ENCODE assay signal across 16 cellular contexts in the genomic region with DNA sequence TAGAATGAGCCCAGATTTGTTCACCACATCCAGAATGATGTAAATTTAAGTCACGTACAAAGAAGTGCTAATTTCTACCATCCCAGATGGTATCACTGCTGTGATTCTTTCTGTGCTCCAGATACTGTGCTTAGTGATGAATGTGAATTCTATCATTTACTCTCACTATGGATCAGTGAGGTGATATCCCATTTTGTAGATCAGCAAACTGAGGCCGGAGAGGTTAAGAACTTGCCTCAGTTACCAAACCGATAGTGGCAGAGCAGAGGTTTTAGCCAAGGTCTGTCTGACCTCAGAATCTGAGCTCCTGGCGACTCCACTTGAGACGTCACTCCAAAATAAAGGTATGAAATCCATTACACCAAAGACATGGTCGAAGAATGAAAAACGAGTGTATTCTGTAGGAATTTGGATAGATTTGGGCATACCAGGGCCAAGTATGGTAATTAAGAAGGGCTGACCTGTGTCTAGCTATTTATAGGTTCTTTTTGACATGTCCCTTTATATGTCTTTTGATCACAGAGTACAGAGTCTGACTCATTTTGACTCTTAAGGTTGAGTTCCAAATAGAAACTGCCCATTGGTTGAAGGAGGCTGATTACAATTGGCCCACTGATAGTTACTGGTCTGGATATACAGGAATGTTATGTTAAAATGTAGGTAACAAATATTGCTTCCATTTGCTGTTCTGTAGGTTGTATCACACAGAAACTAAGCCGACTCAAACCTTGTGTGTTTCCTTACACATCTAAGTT. TPM values are rescaled to one million over a fixed set of nuclear protein-coding genes. Genes with fewer than 3 reads are reported as not detected.
DNase-seq lines count a peak whose midpoint lies in the region; FAIRE-seq and TF ChIP-seq lines count a peak whose summit lies in the region.
"Had no signal": no experiment of that assay in that cellular context is flagged by ENCODE, and none has a peak within 500 bp of the region (broad histone marks: within the 10 kb centered on the region; RNA-seq: fewer than 3 reads in every experiment).

No MANE protein-coding gene starts in this region.

- no peak for TF ChIP-seq POLR2A in GM12891 (IDR thresholded peaks at IDR 0.05; ENCODE audit: low read depth, low read length)
- TF ChIP-seq POLR2A in H1 (IDR thresholded peaks at IDR 0.05; ENCODE audit: control extremely low read depth in 1 of 2, low read depth in 2 of 2, low read length in 2 of 2), result no peak

- no peak for TF ChIP-seq CTCF in H1 (IDR thresholded peaks at IDR 0.05; ENCODE audit: control extremely low read depth in 1 of 3, insufficient read depth in 1 of 3, low read depth in 1 of 3, low read length in 3 of 3)
- no peak for TF ChIP-seq CTCF in neural crest cell (conservative IDR thresholded peaks at IDR 0.05)

- 90% methylated on average over 8 of the region's 8 CpGs; no CpG with 5 or more reads in 1 of the 2 experiments for WGBS in H1 (ENCODE audit: extremely low coverage in 1 of 2, insufficient coverage in 1 of 2, insufficient read length in 1 of 2, insufficient replicate concordance in 2 of 2, low coverage in 1 of 2, low lambda C conversion rate in 2 of 2, missing lambda C conversion rate in 1 of 2), 2 experiments
- 90 to 93% (median 93%) methylated on average over 8 of the region's 8 CpGs for WGBS in small intestine, 3 donors

- POLR2A ChIA-PET in H1 (lab: Charles Lee; ENCODE audit: partially characterized antibody), result no interaction called here

- H3K9me3 ChIP-seq in BLaER1 (peaks cover 16% of the 10 kb centered on the region), H1 (ENCODE audit: insufficient read depth in 2 of 2, low read depth in 1 of 2, low read length in 1 of 2) (no peaks in the 10 kb centered on the region), small intestine (ENCODE audit: control insufficient read depth, low read depth) (no peaks in the 10 kb centered on the region)
- H3K9me3 ChIP-seq: Peyer's patch had no signal

- no peaks in the 10 kb centered on the region for H3K27me3 Mint-ChIP-seq in neural crest cell (ENCODE audit: low read depth)
- no peaks in the 10 kb centered on the region for H3K27me3 Mint-ChIP-seq in activated T-helper 1 cell treated with anti-CD3 and anti-CD28 coated beads, Interleukin-12 subunit alpha, Interleukin-12 subunit beta, Interleukin-2, Interleukin-4 antibody, amounts not matched to agents 30 ng/mL and 10 ng/mL and 1 ng/mL, durations not matched to agents 14 hours and 24 hours and 36 hours (ENCODE audit: insufficient read depth)

- H3K4me2 ChIP-seq in BLaER1 (0 out of 2 replicates have a peak overlapping the region, but pooled peaks have one; percentile 61), H1 (ENCODE audit: insufficient read depth in 1 of 2, low read depth in 2 of 2, low read length in 2 of 2) (no peak overlapping the region)

- CTCF ChIA-PET in H1 (lab: Charles Lee; ENCODE audit: partially characterized antibody), result interaction anchor here (1.0 to 1.6 kb wide), 6 partner anchors 9 to 77 kb away, joined by 3 to 5 read pairs (median 4); a partner anchor contains a TSS

- H3K79me1 ChIP-seq in H1 (ENCODE audit: low read depth, low read length), result no peaks in the 10 kb centered on the region; the same call in 1 of the 2 replicates

- H2AK5ac ChIP-seq in H1 (ENCODE audit: low read depth, low read length), result no peak overlapping the region

- H2BK120ac ChIP-seq in H1 (replicated peaks; ENCODE audit: low read depth, low read length), result no peak overlapping the region

- H3K79me2 ChIP-seq in H1 (ENCODE audit: control insufficient read depth in 1 of 2, insufficient read depth in 2 of 2, low read length in 2 of 2), result peaks cover 0 to 57% of the 10 kb centered on the region in 2 experiments; a peak in 2 of 4 replicates

- peak; percentile 69 for FAIRE-seq in GM12891 (lab: Jason Lieb, UNC)
- no peak for FAIRE-seq in H1 (lab: Jason Lieb, UNC)
- FAIRE-seq in small intestine (lab: Jason Lieb, UNC), result no peak

- H4K5ac ChIP-seq in H1 (ENCODE audit: insufficient read length, low read depth, low read length), result no peak overlapping the region

- H2AFZ ChIP-seq in H1 (ENCODE audit: low read length), result no peak overlapping the region

- no peak overlapping the region for H3K4ac ChIP-seq in H1 (replicated peaks; ENCODE audit: insufficient read length, low read depth, low read length)

- H2BK5ac ChIP-seq in H1 (ENCODE audit: low read depth, low read length), result no peak overlapping the region

- H3K14ac ChIP-seq in H1 (ENCODE audit: insufficient read length), result no peak overlapping the region

- H3K27ac ChIP-seq in BLaER1 (no peak overlapping the region), H1 (ENCODE audit: low read depth, low read length) (no peak overlapping the region), small intestine (ENCODE audit: low read depth in 1 of 2, low read length in 1 of 2) (no peak overlapping the region)
- H3K27ac ChIP-seq: Peyer's patch had no signal

- DNase-seq in GM12891 (ENCODE audit: insufficient read length, low spot score), result no peak
- no peak for DNase-seq in H1 (ENCODE audit: low read depth in 1 of 2, low spot score in 2 of 2)
- no peak for DNase-seq in neural crest cell (ENCODE audit: low read depth, low spot score)
- DNase-seq in activated T-helper 1 cell treated with anti-CD3 and anti-CD28 coated beads, Interleukin-12 subunit alpha, Interleukin-12 subunit beta, Interleukin-2, Interleukin-4 antibody, amounts not matched to agents 30 ng/mL and 10 ng/mL and 1 ng/mL, durations not matched to agents 14 hours and 24 hours and 36 hours (ENCODE audit: low spot score), result no peak
- DNase-seq in stimulated activated CD8-positive, alpha-beta memory T cell treated with anti-CD3 and anti-CD28 coated beads, Interleukin-4, amount 100 ng/mL, for 48 hours, result no peak
- DNase-seq in small intestine, result no peak
- DNase-seq: C1 segment of cervical spinal cord, H7, MM.1S, NCI-H1105, NCI-H187, NCI-H446 treated with DMSO at 0.1 percent for 48 hours, NCI-H82, Peyer's patch, SHP77 treated with DMSO at 0.1 percent for 48 hours had no signal

- H3K23me2 ChIP-seq in H1 (ENCODE audit: low read depth, low read length), result no peaks in the 10 kb centered on the region

- H2BK12ac ChIP-seq in H1 (ENCODE audit: low read depth, low read length), result no peak overlapping the region

- H4K20me1 ChIP-seq in BLaER1 (no peaks in the 10 kb centered on the region), H1 (replicated peaks in 1 of 2; ENCODE audit: control insufficient read depth in 1 of 2, insufficient read depth in 2 of 2, low read length in 2 of 2) (peaks cover 0 to 2% of the 10 kb centered on the region in 2 experiments)

- no peaks in the 10 kb centered on the region for H3K9me3 Mint-ChIP-seq in neural crest cell
- no peaks in the 10 kb centered on the region for H3K9me3 Mint-ChIP-seq in activated T-helper 1 cell treated with anti-CD3 and anti-CD28 coated beads, Interleukin-12 subunit alpha, Interleukin-12 subunit beta, Interleukin-2, Interleukin-4 antibody, amounts not matched to agents 30 ng/mL and 10 ng/mL and 1 ng/mL, durations not matched to agents 14 hours and 24 hours and 36 hours

- no peak overlapping the region for H3K4me3 Mint-ChIP-seq in neural crest cell
- H3K4me3 Mint-ChIP-seq in activated T-helper 1 cell treated with anti-CD3 and anti-CD28 coated beads, Interleukin-12 subunit alpha, Interleukin-12 subunit beta, Interleukin-2, Interleukin-4 antibody, amounts not matched to agents 30 ng/mL and 10 ng/mL and 1 ng/mL, durations not matched to agents 14 hours and 24 hours and 36 hours, result no peak overlapping the region

- H3K9ac ChIP-seq in BLaER1 (no peak overlapping the region), H1 (replicated peaks in 1 of 4; ENCODE audit: extremely low read depth in 1 of 4, low read depth in 3 of 4, low read length in 3 of 4) (no peak overlapping the region)

- intact Hi-C loops in activated T-helper 1 cell treated with anti-CD3 and anti-CD28 coated beads, Interleukin-12 subunit alpha, Interleukin-12 subunit beta, Interleukin-2, Interleukin-4 antibody, amounts not matched to agents 30 ng/mL and 10 ng/mL and 1 ng/mL, durations not matched to agents 14 hours and 24 hours and 36 hours (cut with micrococcal nuclease), result no loop called here

- H3K23ac ChIP-seq in H1 (ENCODE audit: insufficient read length), result no peak overlapping the region

- no peak overlapping the region for H4K91ac ChIP-seq in H1 (replicated peaks; ENCODE audit: insufficient read length, low read length)

- no peak for TF ChIP-seq EP300 in H1 (IDR thresholded peaks at IDR 0.05; ENCODE audit: borderline replicate concordance in 1 of 2, low read depth in 2 of 2, low read length in 2 of 2)

- peaks cover 24% of the 10 kb centered on the region for H3K4me1 ChIP-seq in BLaER1
- peaks cover 2 to 17% (median 5%) of the 10 kb centered on the region in 4 experiments; a peak in 3 of 7 replicates for H3K4me1 ChIP-seq in H1 (replicated peaks in 1 of 4; ENCODE audit: control insufficient read depth in 3 of 4, insufficient read depth in 4 of 4, low read length in 3 of 4)
- H3K4me1 ChIP-seq in small intestine (ENCODE audit: control insufficient read depth in 2 of 2, insufficient read depth in 1 of 2, low read depth in 1 of 2, low read length in 1 of 2), result peaks cover 4 to 9% of the 10 kb centered on the region in 2 donors

- no peak overlapping the region for H4K8ac ChIP-seq in H1 (ENCODE audit: extremely low read depth, insufficient read depth, low read length)

- H3K4me3 ChIP-seq in BLaER1, result no peak overlapping the region
- H3K4me3 ChIP-seq in H1 (ENCODE audit: extremely low read depth in 1 of 4, insufficient read depth in 2 of 4, low read depth in 3 of 4, low read length in 4 of 4), result no peak overlapping the region
- H3K4me3 ChIP-seq in small intestine (ENCODE audit: low read depth in 1 of 2, low read length in 2 of 2), result no peak overlapping the region
- H3K4me3 ChIP-seq: Peyer's patch had no signal

- H3K27ac Mint-ChIP-seq in neural crest cell (ENCODE audit: unreplicated experiment), result peak overlapping the region; percentile 46
- no peak overlapping the region for H3K27ac Mint-ChIP-seq in activated T-helper 1 cell treated with anti-CD3 and anti-CD28 coated beads, Interleukin-12 subunit alpha, Interleukin-12 subunit beta, Interleukin-2, Interleukin-4 antibody, amounts not matched to agents 30 ng/mL and 10 ng/mL and 1 ng/mL, durations not matched to agents 14 hours and 24 hours and 36 hours

- H3K36me3 ChIP-seq in BLaER1, result peaks cover 7% of the 10 kb centered on the region; the same call in 1 of the 2 replicates
- no peaks in the 10 kb centered on the region for H3K36me3 ChIP-seq in H1 (ENCODE audit: control insufficient read depth in 2 of 4, insufficient read depth in 4 of 4, low read length in 3 of 4)
- no peaks in the 10 kb centered on the region for H3K36me3 ChIP-seq in small intestine (ENCODE audit: control insufficient read depth in 2 of 2, insufficient read depth in 2 of 2, low read length in 2 of 2)
- H3K36me3 ChIP-seq: Peyer's patch had no signal

- peaks cover 26% of the 10 kb centered on the region for H3K4me1 Mint-ChIP-seq in neural crest cell
- peaks cover 15% of the 10 kb centered on the region for H3K4me1 Mint-ChIP-seq in activated T-helper 1 cell treated with anti-CD3 and anti-CD28 coated beads, Interleukin-12 subunit alpha, Interleukin-12 subunit beta, Interleukin-2, Interleukin-4 antibody, amounts not matched to agents 30 ng/mL and 10 ng/mL and 1 ng/mL, durations not matched to agents 14 hours and 24 hours and 36 hours (ENCODE audit: low read depth)

- no peaks in the 10 kb centered on the region for H3K27me3 ChIP-seq in BLaER1
- H3K27me3 ChIP-seq in H1 (replicated peaks in 1 of 4; ENCODE audit: control insufficient read depth in 3 of 4, extremely low read depth in 1 of 4, insufficient read depth in 3 of 4, low read length in 3 of 4), result no peaks in the 10 kb centered on the region
- no peaks in the 10 kb centered on the region for H3K27me3 ChIP-seq in small intestine (ENCODE audit: control insufficient read depth in 2 of 2, insufficient read depth in 2 of 2, low read length in 2 of 2)
- H3K27me3 ChIP-seq: Peyer's patch had no signal

- TF ChIP-seq RAD21 in H1 (IDR thresholded peaks at IDR 0.05 in 1 of 2, conservative IDR thresholded peaks at IDR 0.05 in 1 of 2; ENCODE audit: low read depth in 2 of 2, low read length in 2 of 2), result no peak

- H2BK20ac ChIP-seq in H1 (ENCODE audit: low read length), result no peak overlapping the region

- no peak overlapping the region for H2BK15ac ChIP-seq in H1 (ENCODE audit: low read length)

- H3K36me3 Mint-ChIP-seq in neural crest cell (ENCODE audit: low read depth), result peaks cover 11% of the 10 kb centered on the region
- peaks cover 4% of the 10 kb centered on the region for H3K36me3 Mint-ChIP-seq in activated T-helper 1 cell treated with anti-CD3 and anti-CD28 coated beads, Interleukin-12 subunit alpha, Interleukin-12 subunit beta, Interleukin-2, Interleukin-4 antibody, amounts not matched to agents 30 ng/mL and 10 ng/mL and 1 ng/mL, durations not matched to agents 14 hours and 24 hours and 36 hours (ENCODE audit: low read depth)

- H3K56ac ChIP-seq in H1 (replicated peaks; ENCODE audit: insufficient read length, low read depth, low read length), result no peak overlapping the region

- H3K18ac ChIP-seq in H1 (ENCODE audit: extremely low read depth, low read length), result no peak overlapping the region

RNA-seq across cellular contexts. Expression of a gene that starts 10.0 kb away (rescaled TPM):
- polyA plus RNA-seq in GM12891 (2012; ENCODE audit: low read depth, missing spikeins), result 37.5 TPM
- 42.2 and 44.1 TPM in 2 replicates for total RNA-seq in H1 (2021; fragmentation: NEBNext Ultra II Directional; extraction: Animal tissue kit (Norgen Biotek cat#: 25700))
- polyA plus RNA-seq in H1 (2011; rRNA removed) (6.7 and 11.0 TPM in 2 replicates), small intestine (10 to 100 TPM in 1 of 3 donors, 1 to 10 TPM in 2; 5.1 to 21.2 (median 6.5) TPM)
- 14.2 TPM for polyA plus RNA-seq in H1 (2011; cell fraction: cytosol; rRNA removed)
- polyA plus RNA-seq in H1 (2011; cell fraction: nucleus; rRNA removed), result 10.1 TPM
- polyA plus RNA-seq in H1 (2012, experiment 1 of 2), result 18.1 to 22.4 TPM (median 20.9 TPM) in 4 replicates
- polyA plus RNA-seq in H1 (2012, experiment 2 of 2), result 1.7 TPM
- 17.1 TPM for polyA plus RNA-seq in H1 (2013, experiment 1 of 2)
- polyA plus RNA-seq in H1 (2013, experiment 2 of 2), result 15.5 TPM
- 54.7 and 71.0 TPM in 2 replicates for polyA minus RNA-seq in H1 (2011; rRNA and poly(A)+ RNA removed)
- polyA minus RNA-seq in H1 (2011; cell fraction: cytosol; rRNA and poly(A)+ RNA removed), result 16.1 TPM
- polyA minus RNA-seq in H1 (2011; cell fraction: nucleus; rRNA and poly(A)+ RNA removed), result 31.7 TPM
- total RNA-seq in neural crest cell, result 45.4 and 48.4 TPM in 2 replicates
- total RNA-seq in activated T-helper 1 cell treated with anti-CD3 and anti-CD28 coated beads, Interleukin-12 subunit alpha, Interleukin-12 subunit beta, Interleukin-2, Interleukin-4 antibody, amounts not matched to agents 30 ng/mL and 10 ng/mL and 1 ng/mL, durations not matched to agents 14 hours and 24 hours and 36 hours, result 0.88 and 1.7 TPM in 2 replicates

Comparison
In these comparisons a context has a peak if more than half of its experiments do, and no peak if none do; other contexts are left out.
1. RNA of a gene that starts 10.0 kb away (total RNA-seq): 45.4 to 48.4 TPM in neural crest cell and 42.2 to 44.1 TPM in H1; 0.88 to 1.7 TPM in activated T-helper 1 cell treated with anti-CD3 and anti-CD28 coated beads, Interleukin-12 subunit alpha, Interleukin-12 subunit beta, Interleukin-2, Interleukin-4 antibody, amounts not matched to agents 30 ng/mL and 10 ng/mL and 1 ng/mL, durations not matched to agents 14 hours and 24 hours and 36 hours; every median in the first group is over 10 times any median in the second.